In genomic region chr19:703651-704446, GRCh38 we compare ENCODE assay signal across 1 cellular context.
A peak's percentile ranks its signal among the peaks of the same experiment; 100 is the strongest.
TF ChIP-seq lines count a peak whose summit lies in the region.

No MANE protein-coding gene starts in this region.

TF ChIP-seq in HepG2, 621 proteins besides CTCF, POLR2A, EP300 and RAD21 (continued from another document and continues in another):
- TF ChIP-seq ZNF513 (CRISPR knock-in tag; conservative IDR thresholded peaks at IDR 0.05) (no peak), ZNF280B (CRISPR knock-in tag; IDR thresholded peaks at IDR 0.05; ENCODE audit: borderline replicate concordance) (peak; percentile 81; the same call in 1 of the 2 replicates), SOX5 (CRISPR knock-in tag; IDR thresholded peaks at IDR 0.05; ENCODE audit: borderline replicate concordance) (no peak), ZNF44 (CRISPR knock-in tag; IDR thresholded peaks at IDR 0.05) (no peak), ZNF331 (CRISPR knock-in tag; IDR thresholded peaks at IDR 0.05) (peak; percentile 22; the same call in 1 of the 2 replicates), RARA (CRISPR knock-in tag; IDR thresholded peaks at IDR 0.05) (peak; percentile 51; the same call in 1 of the 2 replicates), ZBTB26 (CRISPR knock-in tag; IDR thresholded peaks at IDR 0.05; ENCODE audit: borderline replicate concordance) (0 out of 2 replicates have a peak, but pooled peaks have one; percentile 21), KLF16 (CRISPR knock-in tag; IDR thresholded peaks at IDR 0.05) (0 out of 4 replicates have a peak, but pooled peaks of 1 of the 2 experiments have one; percentile 32), ZNF446 (CRISPR knock-in tag; IDR thresholded peaks at IDR 0.05) (no peak), NFATC3 (CRISPR knock-in tag; IDR thresholded peaks at IDR 0.05) (no peak), KMT2B (CRISPR knock-in tag; IDR thresholded peaks at IDR 0.05) (no peak), ZNF747 (CRISPR knock-in tag; IDR thresholded peaks at IDR 0.05; ENCODE audit: borderline replicate concordance) (no peak; the same call in 1 of the 2 replicates), STAG1 (CRISPR knock-in tag; IDR thresholded peaks at IDR 0.05) (peak; percentile 9), CENPT (CRISPR knock-in tag; IDR thresholded peaks at IDR 0.05; ENCODE audit: low read depth) (no peak), NR2F6 (IDR thresholded peaks at IDR 0.05) (no peak), NR2F6 (CRISPR knock-in tag; IDR thresholded peaks at IDR 0.05) (no peak; the same call in 1 of the 2 replicates), ZFP37 (CRISPR knock-in tag; IDR thresholded peaks at IDR 0.05; ENCODE audit: borderline replicate concordance) (0 out of 2 replicates have a peak, but pooled peaks have one; percentile 55), ZNF383 (CRISPR knock-in tag; IDR thresholded peaks at IDR 0.05; ENCODE audit: borderline replicate concordance) (no peak), ZFYVE20 (CRISPR knock-in tag; IDR thresholded peaks at IDR 0.05; ENCODE audit: borderline replicate concordance, low read depth) (no peak), FOXO1 (CRISPR knock-in tag; IDR thresholded peaks at IDR 0.05) (peak; percentile 63), TBX2 (CRISPR knock-in tag; IDR thresholded peaks at IDR 0.05; ENCODE audit: borderline replicate concordance) (0 out of 2 replicates have a peak, but pooled peaks have one; percentile 17), TRIM24 (CRISPR knock-in tag; IDR thresholded peaks at IDR 0.05) (no peak), ESRRA (CRISPR knock-in tag; IDR thresholded peaks at IDR 0.05; ENCODE audit: low read depth) (0 out of 2 replicates have a peak, but pooled peaks have one; percentile 37), IKZF5 (CRISPR knock-in tag; IDR thresholded peaks at IDR 0.05) (peak; percentile 82; the same call in 1 of the 2 replicates), HBP1 (CRISPR knock-in tag; IDR thresholded peaks at IDR 0.05; ENCODE audit: low read depth) (0 out of 2 replicates have a peak, but pooled peaks have one; percentile 60), ATF7-NPFF (CRISPR knock-in tag; IDR thresholded peaks at IDR 0.05; ENCODE audit: low read depth) (no peak), GZF1 (CRISPR knock-in tag; IDR thresholded peaks at IDR 0.05) (no peak), GTF3A (CRISPR knock-in tag; conservative IDR thresholded peaks at IDR 0.05) (no peak), RFX3 (CRISPR knock-in tag; IDR thresholded peaks at IDR 0.05) (no peak), PCBP2 (optimal IDR thresholded peaks at IDR 0.05; ENCODE audit: low read depth, low read length, poor library complexity, severe bottlenecking) (no peak), DNMT3B (CRISPR knock-in tag; conservative IDR thresholded peaks at IDR 0.05) (no peak), ZNF362 (CRISPR knock-in tag; IDR thresholded peaks at IDR 0.05; ENCODE audit: borderline replicate concordance) (no peak), MXI1 (IDR thresholded peaks at IDR 0.05; ENCODE audit: borderline replicate concordance, low read depth, low read length) (peak; percentile 73; the same call in 1 of the 3 replicates), SMYD3 (CRISPR knock-in tag; IDR thresholded peaks at IDR 0.05) (no peak), HNF4A (CRISPR knock-in tag; IDR thresholded peaks at IDR 0.05) (peak; percentile 32; the same call in 1 of the 2 replicates), ELF1 (CRISPR knock-in tag; IDR thresholded peaks at IDR 0.05) (peak; percentile 88), KDM5B (CRISPR knock-in tag; IDR thresholded peaks at IDR 0.05; ENCODE audit: borderline replicate concordance) (peak; percentile 71; the same call in 1 of the 2 replicates), UBTF (CRISPR knock-in tag; IDR thresholded peaks at IDR 0.05) (peak; percentile 67), ZNF577 (CRISPR knock-in tag; IDR thresholded peaks at IDR 0.05; ENCODE audit: borderline replicate concordance, low read depth) (no peak), RNF2 (conservative IDR thresholded peaks at IDR 0.05; ENCODE audit: low read depth) (0 out of 2 replicates have a peak, but pooled peaks have one; percentile 28), RCOR2 (CRISPR knock-in tag; IDR thresholded peaks at IDR 0.05) (no peak), ZNF839 (CRISPR knock-in tag; IDR thresholded peaks at IDR 0.05; ENCODE audit: borderline replicate concordance) (peak; percentile 62; the same call in 1 of the 2 replicates), ZNF205 (CRISPR knock-in tag; IDR thresholded peaks at IDR 0.05) (no peak), ZNF574 (CRISPR knock-in tag; IDR thresholded peaks at IDR 0.05) (peak; percentile 37; the same call in 1 of the 2 replicates), ZSCAN31 (CRISPR knock-in tag; IDR thresholded peaks at IDR 0.05; ENCODE audit: low read depth) (no peak), ZNF432 (CRISPR knock-in tag; IDR thresholded peaks at IDR 0.05; ENCODE audit: borderline replicate concordance) (no peak), HNRNPL (IDR thresholded peaks at IDR 0.05; ENCODE audit: low read depth, low read length) (no peak), ATF7 (IDR thresholded peaks at IDR 0.05) (no peak), ATF7 (CRISPR knock-in tag; IDR thresholded peaks at IDR 0.05) (no peak), ZNF263 (CRISPR knock-in tag; IDR thresholded peaks at IDR 0.05) (peak; percentile 74), TAF1 (CRISPR knock-in tag; IDR thresholded peaks at IDR 0.05) (peak; percentile 86), TARDBP (CRISPR knock-in tag; IDR thresholded peaks at IDR 0.05) (peak; percentile 33; the same call in 1 of the 2 replicates), PATZ1 (CRISPR knock-in tag; IDR thresholded peaks at IDR 0.05) (peak; percentile 63; the same call in 1 of the 2 replicates), CEBPG (CRISPR knock-in tag; IDR thresholded peaks at IDR 0.05) (no peak), ZNF605 (CRISPR knock-in tag; IDR thresholded peaks at IDR 0.05) (no peak), MXD4 (CRISPR knock-in tag; IDR thresholded peaks at IDR 0.05) (no peak), EEA1 (CRISPR knock-in tag; IDR thresholded peaks at IDR 0.05; ENCODE audit: borderline replicate concordance) (no peak), ZNF788 (CRISPR knock-in tag; IDR thresholded peaks at IDR 0.05; ENCODE audit: borderline replicate concordance) (peak; percentile 87; the same call in 1 of the 2 replicates), POLR2AphosphoS5 (IDR thresholded peaks at IDR 0.05; ENCODE audit: low read depth, low read length) (peak; percentile 94)
